In genomic region chr7:80721880-80722595, GRCh38 we compare ENCODE assay signal across 9 cellular contexts.
A peak's percentile ranks its signal among the peaks of the same experiment; 100 is the strongest.
DNase-seq lines count a peak whose midpoint lies in the region; ATAC-seq and TF ChIP-seq lines count a peak whose summit lies in the region.
"Had no signal": no experiment of that assay in that cellular context is flagged by ENCODE, and none has a peak within 500 bp of the region (broad histone marks: within the 10 kb centered on the region; RNA-seq: fewer than 3 reads in every experiment).

No MANE protein-coding gene starts in this region.

- ATAC-seq in GM18867 (IDR thresholded peaks at IDR 0.05; ENCODE audit: unreplicated experiment), result no peak

- TF ChIP-seq CTCF in fibroblast of villous mesenchyme (IDR thresholded peaks at IDR 0.05; ENCODE audit: insufficient read depth, low read depth, low read length), result no peak

- in situ Hi-C loops in G401 (cut with HindIII; ENCODE audit: low sequenced_read_pairs), result no loop called here

- peak; percentile 55 for DNase-seq in GM04503 (ENCODE audit: low read depth)
- DNase-seq in SIG-M5 treated with dmso at 0.1 percent for 504 hours (lab: John Stamatoyannopoulos, UW; ENCODE audit: unreplicated experiment), result peak; percentile 89
- DNase-seq in fibroblast of villous mesenchyme (ENCODE audit: low read depth), result peak; percentile 87
- peak; percentile 95 for DNase-seq in renal cortical epithelial cell (ENCODE audit: low read depth)
- no peak for DNase-seq in activated CD4-positive, alpha-beta T cell treated with anti-CD3 and anti-CD28 coated beads, Interleukin-2, amount 50 U/mL, for 48 hours
- no peak for DNase-seq in NCI-H2081 (lab: John Stamatoyannopoulos, UW)
- DNase-seq in G401 (ENCODE audit: low spot score), result no peak
- DNase-seq: NCI-H510A treated with DMSO at 0.1 percent for 48 hours had no signal

- H3K4me3 ChIP-seq in fibroblast of villous mesenchyme (ENCODE audit: low read depth, low read length), result no peak overlapping the region

Comparison
In these comparisons a context has a peak if more than half of its experiments do, and no peak if none do; other contexts are left out.
1. DNase-seq: peak in GM04503 (single experiment), SIG-M5 treated with dmso at 0.1 percent for 504 hours (single experiment), fibroblast of villous mesenchyme (single experiment) and renal cortical epithelial cell (single experiment); none in activated CD4-positive, alpha-beta T cell treated with anti-CD3 and anti-CD28 coated beads, Interleukin-2, amount 50 U/mL, for 48 hours (0 of 2), NCI-H2081 (0 of 2) and G401 (single experiment).